Comparison of ENCODE assay signal across 12 cellular contexts in genomic region chr17:57684711-57685498, GRCh38.
"Had no signal": no experiment of that assay in that cellular context is flagged by ENCODE, and none has a peak within 500 bp of the region (broad histone marks: within the 10 kb centered on the region; RNA-seq: fewer than 3 reads in every experiment).

No MANE protein-coding gene starts in this region.

- H3K4me2 ChIP-seq: hepatocyte had no signal

- H3K27me3 Mint-ChIP-seq: activated CD4-positive, alpha-beta T cell treated with anti-CD3 and anti-CD28 coated beads for 36 hours; effector memory CD8-positive, alpha-beta T cell had no signal

- H3K4me1 Mint-ChIP-seq: activated CD4-positive, alpha-beta T cell treated with anti-CD3 and anti-CD28 coated beads for 36 hours; activated naive CD4-positive, alpha-beta T cell treated with anti-CD3 and anti-CD28 coated beads, Interleukin-2, amount 10 ng/mL, durations not matched to agents 7 days and 5 days had no signal

- H3K4me3 Mint-ChIP-seq: activated CD4-positive, alpha-beta T cell treated with anti-CD3 and anti-CD28 coated beads for 36 hours; activated naive CD4-positive, alpha-beta T cell treated with anti-CD3 and anti-CD28 coated beads, Interleukin-2, amount 10 ng/mL, durations not matched to agents 7 days and 5 days; effector memory CD8-positive, alpha-beta T cell had no signal

- H3K9me3 ChIP-seq: upper lobe of right lung had no signal

- H3K9me3 Mint-ChIP-seq: activated naive CD4-positive, alpha-beta T cell treated with anti-CD3 and anti-CD28 coated beads, Interleukin-2, amount 10 ng/mL, durations not matched to agents 7 days and 5 days; activated T-helper 2 cell treated with anti-CD3 and anti-CD28 coated beads, Interferon-gamma antibody, Interleukin-2, Interleukin-4, amounts not matched to agents 10 μg/mL and 5 μg/mL and 100 μg/mL, durations not matched to agents 14 hours and 24 hours and 36 hours; effector memory CD8-positive, alpha-beta T cell had no signal

- ATAC-seq: activated CD4-positive, alpha-beta T cell treated with anti-CD3 and anti-CD28 coated beads for 36 hours; effector memory CD8-positive, alpha-beta T cell; upper lobe of right lung had no signal

- H3K27ac Mint-ChIP-seq: activated CD4-positive, alpha-beta T cell treated with anti-CD3 and anti-CD28 coated beads for 36 hours; activated naive CD4-positive, alpha-beta T cell treated with anti-CD3 and anti-CD28 coated beads, Interleukin-2, amount 10 ng/mL, durations not matched to agents 7 days and 5 days; activated T-helper 2 cell treated with anti-CD3 and anti-CD28 coated beads, Interferon-gamma antibody, Interleukin-2, Interleukin-4, amounts not matched to agents 10 μg/mL and 5 μg/mL and 100 μg/mL, durations not matched to agents 14 hours and 24 hours and 36 hours had no signal

- H3K79me2 ChIP-seq: hepatocyte had no signal

- H3K36me3 ChIP-seq: upper lobe of right lung had no signal

- FAIRE-seq: small intestine had no signal

- H3K4me1 ChIP-seq: upper lobe of right lung had no signal

- H3K27ac ChIP-seq: hepatocyte, upper lobe of right lung had no signal

- H2AFZ ChIP-seq: hepatocyte had no signal

- H3K27me3 ChIP-seq: hepatocyte, upper lobe of right lung had no signal

- H3K4me3 ChIP-seq: hepatocyte, upper lobe of right lung had no signal

- DNase-seq: activated CD4-positive, alpha-beta T cell treated with anti-CD3 and anti-CD28 coated beads for 36 hours; activated naive CD4-positive, alpha-beta T cell treated with anti-CD3 and anti-CD28 coated beads, Interleukin-2, amount 10 ng/mL, durations not matched to agents 7 days and 5 days; central memory CD4-positive, alpha-beta T cell; effector memory CD8-positive, alpha-beta T cell; erythroblast; kidney glomerular epithelial cell; small intestine; substantia nigra; T1000; upper lobe of right lung had no signal
